1 cellular context compared by ENCODE assay signal in the genomic region with DNA sequence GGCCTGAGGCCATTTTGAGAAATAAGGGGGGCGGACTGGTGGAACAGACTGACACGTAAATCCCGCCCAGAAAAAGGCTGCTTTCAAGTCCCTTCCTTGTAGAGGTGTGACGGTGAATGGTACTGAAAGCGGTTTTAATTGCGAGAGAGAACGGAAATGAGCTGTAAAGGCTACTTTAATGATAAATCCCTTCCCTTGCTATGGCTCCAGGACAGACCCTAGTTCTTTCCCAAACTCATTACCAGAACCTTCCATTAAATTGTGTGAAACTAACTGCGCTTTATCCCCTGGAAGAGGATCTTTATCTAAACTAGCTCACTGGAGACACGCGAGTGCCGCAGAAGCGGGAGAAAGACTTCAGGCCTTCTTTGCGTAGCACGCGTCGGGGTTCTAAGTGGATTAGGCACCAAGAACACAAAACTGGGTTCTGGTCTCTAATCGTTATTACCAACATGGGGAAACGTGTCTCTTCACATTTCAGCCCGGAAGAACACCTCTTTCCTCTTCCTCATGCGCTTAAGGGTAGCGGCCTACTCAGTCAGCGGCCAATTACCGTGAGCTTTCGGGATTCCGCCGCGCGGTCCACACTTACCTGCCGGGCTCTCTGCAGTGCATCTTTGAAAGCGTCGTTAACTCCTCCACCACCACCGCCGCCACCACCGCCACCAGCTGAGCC.
TF ChIP-seq lines count a peak whose summit lies in the region.

No MANE protein-coding gene starts in this region.

TF ChIP-seq in K562, 482 proteins besides CTCF, POLR2A, EP300 and RAD21 (continued from another document and continues in another):
- TF ChIP-seq, protein P1, sequence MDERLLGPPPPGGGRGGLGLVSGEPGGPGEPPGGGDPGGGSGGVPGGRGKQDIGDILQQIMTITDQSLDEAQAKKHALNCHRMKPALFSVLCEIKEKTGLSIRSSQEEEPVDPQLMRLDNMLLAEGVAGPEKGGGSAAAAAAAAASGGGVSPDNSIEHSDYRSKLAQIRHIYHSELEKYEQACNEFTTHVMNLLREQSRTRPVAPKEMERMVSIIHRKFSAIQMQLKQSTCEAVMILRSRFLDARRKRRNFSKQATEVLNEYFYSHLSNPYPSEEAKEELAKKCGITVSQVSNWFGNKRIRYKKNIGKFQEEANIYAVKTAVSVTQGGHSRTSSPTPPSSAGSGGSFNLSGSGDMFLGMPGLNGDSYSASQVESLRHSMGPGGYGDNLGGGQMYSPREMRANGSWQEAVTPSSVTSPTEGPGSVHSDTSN (CRISPR knock-in tag; IDR thresholded peaks at IDR 0.05; ENCODE audit: low read depth), result no peak
- TF ChIP-seq, protein P1 (tag; conservative IDR thresholded peaks at IDR 0.05; ENCODE audit: low read depth), result peak; percentile 59
- TF ChIP-seq PHF20 (IDR thresholded peaks at IDR 0.05; ENCODE audit: partially characterized antibody) (peak; percentile 12), CSDE1 (IDR thresholded peaks at IDR 0.05) (no peak), ZNF143 (CRISPR knock-in tag; IDR thresholded peaks at IDR 0.05) (no peak; the same call in 1 of the 2 replicates), ZNF197 (CRISPR knock-in tag; IDR thresholded peaks at IDR 0.05; ENCODE audit: low read depth) (no peak), FOXM1 (IDR thresholded peaks at IDR 0.05; ENCODE audit: low read depth) (no peak), FOXM1 (CRISPR knock-in tag; IDR thresholded peaks at IDR 0.05; ENCODE audit: low read depth) (no peak), SETDB1 (IDR thresholded peaks at IDR 0.05; ENCODE audit: low read length) (no peak), ZKSCAN8 (CRISPR knock-in tag; IDR thresholded peaks at IDR 0.05) (no peak), ZNF79 (CRISPR knock-in tag; IDR thresholded peaks at IDR 0.05; ENCODE audit: low read depth) (no peak), ZNF134 (CRISPR knock-in tag; conservative IDR thresholded peaks at IDR 0.05) (peak; percentile 30; the same call in 1 of the 2 replicates), ZNF224 (CRISPR knock-in tag; IDR thresholded peaks at IDR 0.05) (no peak), TRIM28 (IDR thresholded peaks at IDR 0.05) (no peak), SREBF1 (IDR thresholded peaks at IDR 0.05; ENCODE audit: borderline replicate concordance, low read depth, low read length) (no peak), BRD4 (IDR thresholded peaks at IDR 0.05) (peak; percentile 91), DIDO1 (tag; IDR thresholded peaks at IDR 0.05; ENCODE audit: low read depth) (no peak; the same call in 1 of the 2 replicates), NR1H2 (CRISPR knock-in tag; IDR thresholded peaks at IDR 0.05) (no peak), ZBED1 (IDR thresholded peaks at IDR 0.05) (no peak), NFYB (IDR thresholded peaks at IDR 0.05; ENCODE audit: extremely low read depth, insufficient read length) (no peak), ZEB2 (IDR thresholded peaks at IDR 0.05) (no peak), MAFK (IDR thresholded peaks at IDR 0.05; ENCODE audit: low read length) (no peak), GABPB1 (CRISPR knock-in tag; IDR thresholded peaks at IDR 0.05) (no peak), ZNF174 (CRISPR knock-in tag; IDR thresholded peaks at IDR 0.05) (no peak), ZNF316 (IDR thresholded peaks at IDR 0.05) (no peak), ZNF24 (IDR thresholded peaks at IDR 0.05) (no peak), ZNF263 (CRISPR knock-in tag; IDR thresholded peaks at IDR 0.05; ENCODE audit: borderline replicate concordance) (no peak), RBFOX2 (IDR thresholded peaks at IDR 0.05; ENCODE audit: low read depth, low read length) (no peak), CREM (IDR thresholded peaks at IDR 0.05; ENCODE audit: low read depth) (peak; percentile 58), HNRNPK (IDR thresholded peaks at IDR 0.05; ENCODE audit: low read depth, low read length, poor library complexity, severe bottlenecking) (no peak), RUNX1 (IDR thresholded peaks at IDR 0.05; ENCODE audit: low read depth) (no peak), NR4A1 (CRISPR knock-in tag; IDR thresholded peaks at IDR 0.05) (no peak), NR4A1 (tag; IDR thresholded peaks at IDR 0.05) (no peak; the same call in 1 of the 2 replicates), RBBP5 (IDR thresholded peaks at IDR 0.05; ENCODE audit: borderline replicate concordance, insufficient read depth, low read length, poor library complexity, severe bottlenecking) (peak; percentile 1), GTF2F1 (IDR thresholded peaks at IDR 0.05; ENCODE audit: low read depth, low read length) (no peak), ZSCAN32 (CRISPR knock-in tag; IDR thresholded peaks at IDR 0.05) (no peak), ZNF140 (CRISPR knock-in tag; IDR thresholded peaks at IDR 0.05) (no peak), RFX7 (CRISPR knock-in tag; IDR thresholded peaks at IDR 0.05) (no peak)
- TF ChIP-seq, protein P2, sequence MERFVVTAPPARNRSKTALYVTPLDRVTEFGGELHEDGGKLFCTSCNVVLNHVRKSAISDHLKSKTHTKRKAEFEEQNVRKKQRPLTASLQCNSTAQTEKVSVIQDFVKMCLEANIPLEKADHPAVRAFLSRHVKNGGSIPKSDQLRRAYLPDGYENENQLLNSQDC (CRISPR knock-in tag; IDR thresholded peaks at IDR 0.05), result no peak; the same call in 1 of the 2 replicates
- TF ChIP-seq, protein P3, sequence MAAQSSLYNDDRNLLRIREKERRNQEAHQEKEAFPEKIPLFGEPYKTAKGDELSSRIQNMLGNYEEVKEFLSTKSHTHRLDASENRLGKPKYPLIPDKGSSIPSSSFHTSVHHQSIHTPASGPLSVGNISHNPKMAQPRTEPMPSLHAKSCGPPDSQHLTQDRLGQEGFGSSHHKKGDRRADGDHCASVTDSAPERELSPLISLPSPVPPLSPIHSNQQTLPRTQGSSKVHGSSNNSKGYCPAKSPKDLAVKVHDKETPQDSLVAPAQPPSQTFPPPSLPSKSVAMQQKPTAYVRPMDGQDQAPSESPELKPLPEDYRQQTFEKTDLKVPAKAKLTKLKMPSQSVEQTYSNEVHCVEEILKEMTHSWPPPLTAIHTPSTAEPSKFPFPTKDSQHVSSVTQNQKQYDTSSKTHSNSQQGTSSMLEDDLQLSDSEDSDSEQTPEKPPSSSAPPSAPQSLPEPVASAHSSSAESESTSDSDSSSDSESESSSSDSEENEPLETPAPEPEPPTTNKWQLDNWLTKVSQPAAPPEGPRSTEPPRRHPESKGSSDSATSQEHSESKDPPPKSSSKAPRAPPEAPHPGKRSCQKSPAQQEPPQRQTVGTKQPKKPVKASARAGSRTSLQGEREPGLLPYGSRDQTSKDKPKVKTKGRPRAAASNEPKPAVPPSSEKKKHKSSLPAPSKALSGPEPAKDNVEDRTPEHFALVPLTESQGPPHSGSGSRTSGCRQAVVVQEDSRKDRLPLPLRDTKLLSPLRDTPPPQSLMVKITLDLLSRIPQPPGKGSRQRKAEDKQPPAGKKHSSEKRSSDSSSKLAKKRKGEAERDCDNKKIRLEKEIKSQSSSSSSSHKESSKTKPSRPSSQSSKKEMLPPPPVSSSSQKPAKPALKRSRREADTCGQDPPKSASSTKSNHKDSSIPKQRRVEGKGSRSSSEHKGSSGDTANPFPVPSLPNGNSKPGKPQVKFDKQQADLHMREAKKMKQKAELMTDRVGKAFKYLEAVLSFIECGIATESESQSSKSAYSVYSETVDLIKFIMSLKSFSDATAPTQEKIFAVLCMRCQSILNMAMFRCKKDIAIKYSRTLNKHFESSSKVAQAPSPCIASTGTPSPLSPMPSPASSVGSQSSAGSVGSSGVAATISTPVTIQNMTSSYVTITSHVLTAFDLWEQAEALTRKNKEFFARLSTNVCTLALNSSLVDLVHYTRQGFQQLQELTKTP (IDR thresholded peaks at IDR 0.05; ENCODE audit: low read depth in 1 of 2, partially characterized antibody in 2 of 2), result no peak
- TF ChIP-seq, protein P4, sequence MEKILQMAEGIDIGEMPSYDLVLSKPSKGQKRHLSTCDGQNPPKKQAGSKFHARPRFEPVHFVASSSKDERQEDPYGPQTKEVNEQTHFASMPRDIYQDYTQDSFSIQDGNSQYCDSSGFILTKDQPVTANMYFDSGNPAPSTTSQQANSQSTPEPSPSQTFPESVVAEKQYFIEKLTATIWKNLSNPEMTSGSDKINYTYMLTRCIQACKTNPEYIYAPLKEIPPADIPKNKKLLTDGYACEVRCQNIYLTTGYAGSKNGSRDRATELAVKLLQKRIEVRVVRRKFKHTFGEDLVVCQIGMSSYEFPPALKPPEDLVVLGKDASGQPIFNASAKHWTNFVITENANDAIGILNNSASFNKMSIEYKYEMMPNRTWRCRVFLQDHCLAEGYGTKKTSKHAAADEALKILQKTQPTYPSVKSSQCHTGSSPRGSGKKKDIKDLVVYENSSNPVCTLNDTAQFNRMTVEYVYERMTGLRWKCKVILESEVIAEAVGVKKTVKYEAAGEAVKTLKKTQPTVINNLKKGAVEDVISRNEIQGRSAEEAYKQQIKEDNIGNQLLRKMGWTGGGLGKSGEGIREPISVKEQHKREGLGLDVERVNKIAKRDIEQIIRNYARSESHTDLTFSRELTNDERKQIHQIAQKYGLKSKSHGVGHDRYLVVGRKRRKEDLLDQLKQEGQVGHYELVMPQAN (IDR thresholded peaks at IDR 0.05; ENCODE audit: borderline replicate concordance), result 0 out of 2 replicates have a peak, but pooled peaks have one; percentile 34
- TF ChIP-seq, protein P5, sequence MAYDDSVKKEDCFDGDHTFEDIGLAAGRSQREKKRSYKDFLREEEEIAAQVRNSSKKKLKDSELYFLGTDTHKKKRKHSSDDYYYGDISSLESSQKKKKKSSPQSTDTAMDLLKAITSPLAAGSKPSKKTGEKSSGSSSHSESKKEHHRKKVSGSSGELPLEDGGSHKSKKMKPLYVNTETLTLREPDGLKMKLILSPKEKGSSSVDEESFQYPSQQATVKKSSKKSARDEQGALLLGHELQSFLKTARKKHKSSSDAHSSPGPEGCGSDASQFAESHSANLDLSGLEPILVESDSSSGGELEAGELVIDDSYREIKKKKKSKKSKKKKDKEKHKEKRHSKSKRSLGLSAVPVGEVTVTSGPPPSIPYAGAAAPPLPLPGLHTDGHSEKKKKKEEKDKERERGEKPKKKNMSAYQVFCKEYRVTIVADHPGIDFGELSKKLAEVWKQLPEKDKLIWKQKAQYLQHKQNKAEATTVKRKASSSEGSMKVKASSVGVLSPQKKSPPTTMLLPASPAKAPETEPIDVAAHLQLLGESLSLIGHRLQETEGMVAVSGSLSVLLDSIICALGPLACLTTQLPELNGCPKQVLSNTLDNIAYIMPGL (CRISPR knock-in tag; IDR thresholded peaks at IDR 0.05), result no peak; the same call in 1 of the 2 replicates
- TF ChIP-seq, protein P6, sequence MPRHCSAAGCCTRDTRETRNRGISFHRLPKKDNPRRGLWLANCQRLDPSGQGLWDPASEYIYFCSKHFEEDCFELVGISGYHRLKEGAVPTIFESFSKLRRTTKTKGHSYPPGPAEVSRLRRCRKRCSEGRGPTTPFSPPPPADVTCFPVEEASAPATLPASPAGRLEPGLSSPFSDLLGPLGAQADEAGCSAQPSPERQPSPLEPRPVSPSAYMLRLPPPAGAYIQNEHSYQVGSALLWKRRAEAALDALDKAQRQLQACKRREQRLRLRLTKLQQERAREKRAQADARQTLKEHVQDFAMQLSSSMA (CRISPR knock-in tag; IDR thresholded peaks at IDR 0.05), result no peak
- TF ChIP-seq, protein P7, sequence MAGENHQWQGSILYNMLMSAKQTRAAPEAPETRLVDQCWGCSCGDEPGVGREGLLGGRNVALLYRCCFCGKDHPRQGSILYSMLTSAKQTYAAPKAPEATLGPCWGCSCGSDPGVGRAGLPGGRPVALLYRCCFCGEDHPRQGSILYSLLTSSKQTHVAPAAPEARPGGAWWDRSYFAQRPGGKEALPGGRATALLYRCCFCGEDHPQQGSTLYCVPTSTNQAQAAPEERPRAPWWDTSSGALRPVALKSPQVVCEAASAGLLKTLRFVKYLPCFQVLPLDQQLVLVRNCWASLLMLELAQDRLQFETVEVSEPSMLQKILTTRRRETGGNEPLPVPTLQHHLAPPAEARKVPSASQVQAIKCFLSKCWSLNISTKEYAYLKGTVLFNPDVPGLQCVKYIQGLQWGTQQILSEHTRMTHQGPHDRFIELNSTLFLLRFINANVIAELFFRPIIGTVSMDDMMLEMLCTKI (IDR thresholded peaks at IDR 0.05; ENCODE audit: partially characterized antibody), result no peak
- TF ChIP-seq, protein P8, sequence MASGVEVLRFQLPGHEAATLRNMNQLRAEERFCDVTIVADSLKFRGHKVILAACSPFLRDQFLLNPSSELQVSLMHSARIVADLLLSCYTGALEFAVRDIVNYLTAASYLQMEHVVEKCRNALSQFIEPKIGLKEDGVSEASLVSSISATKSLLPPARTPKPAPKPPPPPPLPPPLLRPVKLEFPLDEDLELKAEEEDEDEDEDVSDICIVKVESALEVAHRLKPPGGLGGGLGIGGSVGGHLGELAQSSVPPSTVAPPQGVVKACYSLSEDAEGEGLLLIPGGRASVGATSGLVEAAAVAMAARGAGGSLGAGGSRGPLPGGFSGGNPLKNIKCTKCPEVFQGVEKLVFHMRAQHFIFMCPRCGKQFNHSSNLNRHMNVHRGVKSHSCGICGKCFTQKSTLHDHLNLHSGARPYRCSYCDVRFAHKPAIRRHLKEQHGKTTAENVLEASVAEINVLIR (CRISPR knock-in tag; IDR thresholded peaks at IDR 0.05), result no peak
- TF ChIP-seq, protein P9, sequence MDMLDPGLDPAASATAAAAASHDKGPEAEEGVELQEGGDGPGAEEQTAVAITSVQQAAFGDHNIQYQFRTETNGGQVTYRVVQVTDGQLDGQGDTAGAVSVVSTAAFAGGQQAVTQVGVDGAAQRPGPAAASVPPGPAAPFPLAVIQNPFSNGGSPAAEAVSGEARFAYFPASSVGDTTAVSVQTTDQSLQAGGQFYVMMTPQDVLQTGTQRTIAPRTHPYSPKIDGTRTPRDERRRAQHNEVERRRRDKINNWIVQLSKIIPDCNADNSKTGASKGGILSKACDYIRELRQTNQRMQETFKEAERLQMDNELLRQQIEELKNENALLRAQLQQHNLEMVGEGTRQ (CRISPR knock-in tag; IDR thresholded peaks at IDR 0.05), result no peak
- TF ChIP-seq, protein P10, sequence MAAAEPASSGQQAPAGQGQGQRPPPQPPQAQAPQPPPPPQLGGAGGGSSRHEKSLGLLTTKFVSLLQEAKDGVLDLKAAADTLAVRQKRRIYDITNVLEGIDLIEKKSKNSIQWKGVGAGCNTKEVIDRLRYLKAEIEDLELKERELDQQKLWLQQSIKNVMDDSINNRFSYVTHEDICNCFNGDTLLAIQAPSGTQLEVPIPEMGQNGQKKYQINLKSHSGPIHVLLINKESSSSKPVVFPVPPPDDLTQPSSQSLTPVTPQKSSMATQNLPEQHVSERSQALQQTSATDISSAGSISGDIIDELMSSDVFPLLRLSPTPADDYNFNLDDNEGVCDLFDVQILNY (CRISPR knock-in tag; IDR thresholded peaks at IDR 0.05), result no peak; the same call in 1 of the 2 replicates
